ENCODE assay signal across 1 cellular context in the genomic region with DNA sequence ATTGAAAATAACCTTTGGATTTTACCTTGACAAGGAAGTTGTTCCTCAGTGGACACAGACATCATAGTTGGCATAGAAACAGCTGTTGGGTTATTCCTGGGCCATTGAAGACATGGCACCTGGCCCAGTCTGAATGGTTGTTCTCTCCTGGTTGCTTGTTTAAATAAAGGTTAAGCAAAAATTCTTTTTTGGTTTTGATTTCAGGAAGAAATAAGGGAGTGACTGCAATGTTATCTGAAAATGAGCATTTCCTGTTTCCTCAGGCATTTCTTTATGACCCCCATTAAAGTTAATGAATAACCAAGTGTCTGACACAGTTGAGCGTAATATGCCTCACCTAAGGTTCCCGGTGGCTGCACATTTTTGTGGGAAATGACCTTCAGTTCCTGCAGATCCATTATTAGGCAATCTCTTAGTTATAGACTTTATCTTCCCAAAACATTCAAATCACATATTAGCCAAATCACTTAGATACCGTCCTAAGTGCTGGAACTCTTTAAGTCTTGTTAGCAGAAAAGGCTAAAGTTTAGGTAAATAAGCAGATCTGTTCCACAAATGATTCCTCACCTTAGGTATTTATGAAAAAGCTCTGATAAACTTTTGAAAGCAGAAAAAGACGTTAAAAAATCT.
TF ChIP-seq lines count a peak whose summit lies in the region.

No MANE protein-coding gene starts in this region.

TF ChIP-seq in HepG2, 621 proteins besides CTCF, POLR2A, EP300 and RAD21 (continued from another document and continues in another):
- TF ChIP-seq CSRNP1 (CRISPR knock-in tag; IDR thresholded peaks at IDR 0.05), result no peak
- no peak for TF ChIP-seq ATF7 (IDR thresholded peaks at IDR 0.05)
- 0 out of 2 replicates have a peak, but pooled peaks have one; percentile 15 for TF ChIP-seq ATF7 (CRISPR knock-in tag; IDR thresholded peaks at IDR 0.05)
- TF ChIP-seq ATF6 (CRISPR knock-in tag; conservative IDR thresholded peaks at IDR 0.05), result no peak
- no peak for TF ChIP-seq ADNP (CRISPR knock-in tag; IDR thresholded peaks at IDR 0.05)
- no peak; the same call in 1 of the 2 replicates for TF ChIP-seq ZSCAN20 (CRISPR knock-in tag; IDR thresholded peaks at IDR 0.05; ENCODE audit: borderline replicate concordance)
- TF ChIP-seq HMG20A (CRISPR knock-in tag; IDR thresholded peaks at IDR 0.05; ENCODE audit: borderline replicate concordance), result peak; percentile 91
- TF ChIP-seq BHLHE40 (IDR thresholded peaks at IDR 0.05; ENCODE audit: low read length), result no peak
- TF ChIP-seq HOXD1 (CRISPR knock-in tag; IDR thresholded peaks at IDR 0.05), result peak; percentile 61; the same call in 1 of the 2 replicates
- TF ChIP-seq PCBP2 (optimal IDR thresholded peaks at IDR 0.05; ENCODE audit: low read depth, low read length, poor library complexity, severe bottlenecking), result no peak
- TF ChIP-seq ZNF614 (CRISPR knock-in tag; IDR thresholded peaks at IDR 0.05; ENCODE audit: borderline replicate concordance), result peak; percentile 94
- TF ChIP-seq NCOA5 (CRISPR knock-in tag; IDR thresholded peaks at IDR 0.05), result no peak
- TF ChIP-seq ZNF839 (CRISPR knock-in tag; IDR thresholded peaks at IDR 0.05; ENCODE audit: borderline replicate concordance), result no peak
- TF ChIP-seq CAMTA2 (CRISPR knock-in tag; IDR thresholded peaks at IDR 0.05; ENCODE audit: borderline replicate concordance), result no peak
- TF ChIP-seq ARID3A (IDR thresholded peaks at IDR 0.05; ENCODE audit: low read depth, low read length), result peak; percentile 98
- TF ChIP-seq, protein P1, sequence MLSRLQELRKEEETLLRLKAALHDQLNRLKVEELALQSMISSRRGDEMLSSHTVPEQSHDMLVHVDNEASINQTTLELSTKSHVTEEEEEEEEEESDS (CRISPR knock-in tag; IDR thresholded peaks at IDR 0.05; ENCODE audit: borderline replicate concordance), result no peak
- TF ChIP-seq, protein P2, sequence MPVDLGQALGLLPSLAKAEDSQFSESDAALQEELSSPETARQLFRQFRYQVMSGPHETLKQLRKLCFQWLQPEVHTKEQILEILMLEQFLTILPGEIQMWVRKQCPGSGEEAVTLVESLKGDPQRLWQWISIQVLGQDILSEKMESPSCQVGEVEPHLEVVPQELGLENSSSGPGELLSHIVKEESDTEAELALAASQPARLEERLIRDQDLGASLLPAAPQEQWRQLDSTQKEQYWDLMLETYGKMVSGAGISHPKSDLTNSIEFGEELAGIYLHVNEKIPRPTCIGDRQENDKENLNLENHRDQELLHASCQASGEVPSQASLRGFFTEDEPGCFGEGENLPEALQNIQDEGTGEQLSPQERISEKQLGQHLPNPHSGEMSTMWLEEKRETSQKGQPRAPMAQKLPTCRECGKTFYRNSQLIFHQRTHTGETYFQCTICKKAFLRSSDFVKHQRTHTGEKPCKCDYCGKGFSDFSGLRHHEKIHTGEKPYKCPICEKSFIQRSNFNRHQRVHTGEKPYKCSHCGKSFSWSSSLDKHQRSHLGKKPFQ (CRISPR knock-in tag; IDR thresholded peaks at IDR 0.05; ENCODE audit: insufficient replicate concordance), result peak; percentile 79
- TF ChIP-seq ZNF879 (CRISPR knock-in tag; IDR thresholded peaks at IDR 0.05), result no peak
- TF ChIP-seq TBP (CRISPR knock-in tag; IDR thresholded peaks at IDR 0.05), result no peak
- TF ChIP-seq HNRNPL (IDR thresholded peaks at IDR 0.05; ENCODE audit: low read depth, low read length), result 0 out of 2 replicates have a peak, but pooled peaks have one; percentile 49
- no peak for TF ChIP-seq ZFYVE20 (CRISPR knock-in tag; IDR thresholded peaks at IDR 0.05; ENCODE audit: borderline replicate concordance, low read depth)
- TF ChIP-seq FOXA3 (CRISPR knock-in tag; IDR thresholded peaks at IDR 0.05), result peak; percentile 87
- TF ChIP-seq, protein P3, sequence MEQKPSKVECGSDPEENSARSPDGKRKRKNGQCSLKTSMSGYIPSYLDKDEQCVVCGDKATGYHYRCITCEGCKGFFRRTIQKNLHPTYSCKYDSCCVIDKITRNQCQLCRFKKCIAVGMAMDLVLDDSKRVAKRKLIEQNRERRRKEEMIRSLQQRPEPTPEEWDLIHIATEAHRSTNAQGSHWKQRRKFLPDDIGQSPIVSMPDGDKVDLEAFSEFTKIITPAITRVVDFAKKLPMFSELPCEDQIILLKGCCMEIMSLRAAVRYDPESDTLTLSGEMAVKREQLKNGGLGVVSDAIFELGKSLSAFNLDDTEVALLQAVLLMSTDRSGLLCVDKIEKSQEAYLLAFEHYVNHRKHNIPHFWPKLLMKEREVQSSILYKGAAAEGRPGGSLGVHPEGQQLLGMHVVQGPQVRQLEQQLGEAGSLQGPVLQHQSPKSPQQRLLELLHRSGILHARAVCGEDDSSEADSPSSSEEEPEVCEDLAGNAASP (CRISPR knock-in tag; IDR thresholded peaks at IDR 0.05; ENCODE audit: borderline replicate concordance), result peak; percentile 84
- TF ChIP-seq, protein P4, sequence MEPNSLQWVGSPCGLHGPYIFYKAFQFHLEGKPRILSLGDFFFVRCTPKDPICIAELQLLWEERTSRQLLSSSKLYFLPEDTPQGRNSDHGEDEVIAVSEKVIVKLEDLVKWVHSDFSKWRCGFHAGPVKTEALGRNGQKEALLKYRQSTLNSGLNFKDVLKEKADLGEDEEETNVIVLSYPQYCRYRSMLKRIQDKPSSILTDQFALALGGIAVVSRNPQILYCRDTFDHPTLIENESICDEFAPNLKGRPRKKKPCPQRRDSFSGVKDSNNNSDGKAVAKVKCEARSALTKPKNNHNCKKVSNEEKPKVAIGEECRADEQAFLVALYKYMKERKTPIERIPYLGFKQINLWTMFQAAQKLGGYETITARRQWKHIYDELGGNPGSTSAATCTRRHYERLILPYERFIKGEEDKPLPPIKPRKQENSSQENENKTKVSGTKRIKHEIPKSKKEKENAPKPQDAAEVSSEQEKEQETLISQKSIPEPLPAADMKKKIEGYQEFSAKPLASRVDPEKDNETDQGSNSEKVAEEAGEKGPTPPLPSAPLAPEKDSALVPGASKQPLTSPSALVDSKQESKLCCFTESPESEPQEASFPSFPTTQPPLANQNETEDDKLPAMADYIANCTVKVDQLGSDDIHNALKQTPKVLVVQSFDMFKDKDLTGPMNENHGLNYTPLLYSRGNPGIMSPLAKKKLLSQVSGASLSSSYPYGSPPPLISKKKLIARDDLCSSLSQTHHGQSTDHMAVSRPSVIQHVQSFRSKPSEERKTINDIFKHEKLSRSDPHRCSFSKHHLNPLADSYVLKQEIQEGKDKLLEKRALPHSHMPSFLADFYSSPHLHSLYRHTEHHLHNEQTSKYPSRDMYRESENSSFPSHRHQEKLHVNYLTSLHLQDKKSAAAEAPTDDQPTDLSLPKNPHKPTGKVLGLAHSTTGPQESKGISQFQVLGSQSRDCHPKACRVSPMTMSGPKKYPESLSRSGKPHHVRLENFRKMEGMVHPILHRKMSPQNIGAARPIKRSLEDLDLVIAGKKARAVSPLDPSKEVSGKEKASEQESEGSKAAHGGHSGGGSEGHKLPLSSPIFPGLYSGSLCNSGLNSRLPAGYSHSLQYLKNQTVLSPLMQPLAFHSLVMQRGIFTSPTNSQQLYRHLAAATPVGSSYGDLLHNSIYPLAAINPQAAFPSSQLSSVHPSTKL (CRISPR knock-in tag; IDR thresholded peaks at IDR 0.05), result peak; percentile 98
- TF ChIP-seq ZNF850 (CRISPR knock-in tag; conservative IDR thresholded peaks at IDR 0.05), result no peak
- TF ChIP-seq NFYC (CRISPR knock-in tag; IDR thresholded peaks at IDR 0.05), result peak; percentile 56
- no peak for TF ChIP-seq CHD2 (IDR thresholded peaks at IDR 0.05; ENCODE audit: low read depth, low read length)
- no peak for TF ChIP-seq ZFX (CRISPR knock-in tag; IDR thresholded peaks at IDR 0.05; ENCODE audit: low read depth)
- no peak for TF ChIP-seq IKZF1 (IDR thresholded peaks at IDR 0.05)
- no peak for TF ChIP-seq ZNF326 (CRISPR knock-in tag; IDR thresholded peaks at IDR 0.05; ENCODE audit: borderline replicate concordance)
- TF ChIP-seq NCOR1 (IDR thresholded peaks at IDR 0.05; ENCODE audit: borderline replicate concordance, low read length), result peak; percentile 98
- TF ChIP-seq ZNF713 (CRISPR knock-in tag; IDR thresholded peaks at IDR 0.05), result no peak
- no peak for TF ChIP-seq SRSF4 (IDR thresholded peaks at IDR 0.05; ENCODE audit: low read depth, low read length, poor library complexity, severe bottlenecking)
- no peak for TF ChIP-seq ZNF569 (CRISPR knock-in tag; IDR thresholded peaks at IDR 0.05; ENCODE audit: borderline replicate concordance)
- TF ChIP-seq ZNF790 (CRISPR knock-in tag; IDR thresholded peaks at IDR 0.05; ENCODE audit: borderline replicate concordance), result no peak
- TF ChIP-seq MATR3 (CRISPR knock-in tag; IDR thresholded peaks at IDR 0.05), result no peak
- TF ChIP-seq HOXA7 (CRISPR knock-in tag; IDR thresholded peaks at IDR 0.05), result no peak
- no peak for TF ChIP-seq GZF1 (CRISPR knock-in tag; IDR thresholded peaks at IDR 0.05)
- TF ChIP-seq, protein P5, sequence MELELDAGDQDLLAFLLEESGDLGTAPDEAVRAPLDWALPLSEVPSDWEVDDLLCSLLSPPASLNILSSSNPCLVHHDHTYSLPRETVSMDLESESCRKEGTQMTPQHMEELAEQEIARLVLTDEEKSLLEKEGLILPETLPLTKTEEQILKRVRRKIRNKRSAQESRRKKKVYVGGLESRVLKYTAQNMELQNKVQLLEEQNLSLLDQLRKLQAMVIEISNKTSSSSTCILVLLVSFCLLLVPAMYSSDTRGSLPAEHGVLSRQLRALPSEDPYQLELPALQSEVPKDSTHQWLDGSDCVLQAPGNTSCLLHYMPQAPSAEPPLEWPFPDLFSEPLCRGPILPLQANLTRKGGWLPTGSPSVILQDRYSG (CRISPR knock-in tag; IDR thresholded peaks at IDR 0.05), result no peak
- no peak for TF ChIP-seq REXO4 (CRISPR knock-in tag; IDR thresholded peaks at IDR 0.05; ENCODE audit: borderline replicate concordance)
- TF ChIP-seq CREB1 (IDR thresholded peaks at IDR 0.05), result 0 out of 2 replicates have a peak, but pooled peaks have one; percentile 14
- TF ChIP-seq CREB1 (CRISPR knock-in tag; IDR thresholded peaks at IDR 0.05), result peak; percentile 75
- peak; percentile 89 for TF ChIP-seq TEAD3 (CRISPR knock-in tag; optimal IDR thresholded peaks at IDR 0.05; ENCODE audit: borderline replicate concordance)
- TF ChIP-seq SMAD3 (CRISPR knock-in tag; IDR thresholded peaks at IDR 0.05), result no peak; the same call in none of the 2 replicates
- TF ChIP-seq MEIS2 (CRISPR knock-in tag; IDR thresholded peaks at IDR 0.05), result peak; percentile 0; the same call in 1 of the 2 replicates
- 0 out of 2 replicates have a peak, but pooled peaks have one; percentile 69 for TF ChIP-seq WIZ (CRISPR knock-in tag; IDR thresholded peaks at IDR 0.05)
- TF ChIP-seq ZNF691 (CRISPR knock-in tag; IDR thresholded peaks at IDR 0.05; ENCODE audit: borderline replicate concordance, low read depth), result peak; percentile 49; the same call in 1 of the 2 replicates
- TF ChIP-seq SSRP1 (CRISPR knock-in tag; IDR thresholded peaks at IDR 0.05), result no peak; the same call in 1 of the 2 replicates
- TF ChIP-seq ETV5 (CRISPR knock-in tag; IDR thresholded peaks at IDR 0.05; ENCODE audit: borderline replicate concordance), result peak; percentile 94
- peak; percentile 45 for TF ChIP-seq HNF4G (IDR thresholded peaks at IDR 0.05; ENCODE audit: borderline replicate concordance, low read depth, low read length)
- peak; percentile 61; the same call in 1 of the 2 replicates for TF ChIP-seq HNF4G (CRISPR knock-in tag; IDR thresholded peaks at IDR 0.05; ENCODE audit: borderline replicate concordance, low read depth)
- TF ChIP-seq ZNF510 (CRISPR knock-in tag; IDR thresholded peaks at IDR 0.05; ENCODE audit: low read depth), result no peak
- TF ChIP-seq RBM22 (optimal IDR thresholded peaks at IDR 0.05; ENCODE audit: low read length), result no peak
- TF ChIP-seq TCF7L2 (IDR thresholded peaks at IDR 0.05; ENCODE audit: low read depth, low read length), result no peak; the same call in 1 of the 2 replicates
- TF ChIP-seq ATAD3A (CRISPR knock-in tag; IDR thresholded peaks at IDR 0.05), result no peak
- no peak for TF ChIP-seq TEAD2 (CRISPR knock-in tag; IDR thresholded peaks at IDR 0.05)
- TF ChIP-seq HIVEP1 (CRISPR knock-in tag; IDR thresholded peaks at IDR 0.05), result no peak
